ENCODE assay signal across 8 cellular contexts in the genomic region with DNA sequence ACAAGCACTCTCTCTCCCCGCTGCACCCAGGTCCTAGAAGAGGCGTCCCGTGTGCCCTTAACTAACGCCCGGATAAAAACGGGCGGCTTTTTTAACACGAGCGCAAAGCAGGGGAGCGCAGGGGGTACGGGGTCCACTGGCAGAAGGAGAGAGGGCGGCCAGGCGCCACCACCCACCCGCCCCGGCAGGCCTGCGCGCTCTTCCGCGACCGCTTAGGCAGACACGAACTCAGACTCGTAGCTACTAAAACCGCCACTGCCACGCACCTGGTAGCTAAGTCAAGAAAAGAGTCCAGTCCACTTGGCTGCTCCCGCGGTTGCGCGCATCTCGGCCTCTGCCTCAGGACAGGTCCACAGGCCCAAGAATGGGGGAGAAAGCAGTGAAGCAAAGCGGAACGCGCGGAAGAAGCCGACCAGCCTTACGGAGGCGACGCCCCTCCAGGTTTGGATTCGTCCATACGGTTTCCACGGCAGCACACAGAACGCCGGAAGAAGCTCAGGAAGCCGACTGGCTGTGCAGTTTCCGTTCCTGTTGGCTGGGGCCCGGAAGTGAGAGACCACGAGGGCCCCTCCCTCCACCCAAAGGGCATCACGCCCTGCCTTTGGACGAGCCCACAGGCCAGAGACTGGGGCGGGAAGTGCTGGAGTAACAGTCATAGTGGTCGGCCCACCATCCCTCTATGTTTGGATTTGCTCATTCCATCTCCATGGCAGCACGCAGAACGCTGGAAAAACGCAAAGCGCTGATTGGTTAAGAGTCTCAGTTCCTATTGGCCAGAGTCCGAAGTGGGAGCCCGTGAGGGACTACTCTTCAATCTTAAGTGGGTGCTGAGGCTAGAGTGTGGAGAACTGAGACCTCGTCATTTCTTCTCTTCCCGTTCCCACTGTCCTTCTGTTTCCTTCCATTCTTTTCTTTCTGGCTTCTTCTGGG. TPM values are rescaled to one million over a fixed set of nuclear protein-coding genes. Genes with fewer than 3 reads are reported as not detected.
DNase-seq lines count a peak whose midpoint lies in the region; ATAC-seq and TF ChIP-seq lines count a peak whose summit lies in the region.

Gene ULK4 (minus strand): TSS at position 354 of the 930 bp plus-strand sequence. CDS start 7,344 bp downstream, outside the sequence.

- peaks cover 20% of the 10 kb centered on the region in 2 donors for H3K4me1 Mint-ChIP-seq in effector memory CD8-positive, alpha-beta T cell (ENCODE audit: low read depth in 2 of 2)
- H3K4me1 Mint-ChIP-seq in memory B cell, result peaks cover 8% of the 10 kb centered on the region

- H3K4me3 Mint-ChIP-seq in effector memory CD8-positive, alpha-beta T cell, result peak within 1 kb of the TSS; percentile 97 to 98
- H3K4me3 Mint-ChIP-seq in memory B cell, result peak within 1 kb of the TSS; percentile 95

- no peaks in the 10 kb centered on the region for H3K27me3 Mint-ChIP-seq in effector memory CD8-positive, alpha-beta T cell
- no peaks in the 10 kb centered on the region for H3K27me3 Mint-ChIP-seq in memory B cell

- H3K27ac Mint-ChIP-seq in effector memory CD8-positive, alpha-beta T cell, result peak within 1 kb of the TSS; percentile 97 to 98
- H3K27ac Mint-ChIP-seq in memory B cell, result peak within 1 kb of the TSS; percentile 97

- H3K9me3 Mint-ChIP-seq in effector memory CD8-positive, alpha-beta T cell, result no peaks in the 10 kb centered on the region
- H3K9me3 Mint-ChIP-seq in memory B cell, result no peaks in the 10 kb centered on the region

- peak; percentile 85 for ATAC-seq in effector memory CD8-positive, alpha-beta T cell (replicated peaks)
- ATAC-seq in memory B cell (ENCODE audit: low read depth), result peak; percentile 83

- DNase-seq in CMK (ENCODE audit: low read depth), result peak; percentile 99
- peak; percentile 93 for DNase-seq in GM20000 (ENCODE audit: low spot score)
- peak; percentile 94 for DNase-seq in HT-29 (ENCODE audit: low spot score)
- DNase-seq in NOMO-1 (lab: John Stamatoyannopoulos, UW; ENCODE audit: unreplicated experiment in 2 of 2), result peak; percentile 100
- DNase-seq in activated CD8-positive, alpha-beta memory T cell treated with anti-CD3 and anti-CD28 coated beads for 4 hours (ENCODE audit: low read depth in 2 of 2), result peak; percentile 90 to 92
- DNase-seq in effector memory CD8-positive, alpha-beta T cell, result peak; percentile 93 to 95 (median 94)
- peak; percentile 85 to 93 for DNase-seq in memory B cell (ENCODE audit: low spot score in 2 of 2)
- peak; percentile 80 for DNase-seq in stimulated activated CD8-positive, alpha-beta memory T cell treated with anti-CD3 and anti-CD28 coated beads, Interleukin-12 subunit alpha, Interleukin-12 subunit beta, amount 100 ng/mL, for 24 hours (ENCODE audit: extremely low read depth)

- peaks cover 30% of the 10 kb centered on the region for H3K36me3 Mint-ChIP-seq in effector memory CD8-positive, alpha-beta T cell (ENCODE audit: insufficient read depth)
- H3K36me3 Mint-ChIP-seq in memory B cell, result no peaks in the 10 kb centered on the region

- TF ChIP-seq CTCF in GM20000 (IDR thresholded peaks at IDR 0.05; ENCODE audit: extremely low read depth, missing control alignments), result no peak

RNA-seq across cellular contexts. Expression of gene ULK4, which starts in this region (rescaled TPM):
- 1.4 and 3.2 TPM in 2 replicates for total RNA-seq in HT-29 (2014; rRNA removed; shearing (Covaris generic))

Comparison
In these comparisons a context has a peak if more than half of its experiments do, and no peak if none do; other contexts are left out.
1. Peak in every context shown above with its lines: DNase-seq and ATAC-seq.